In genomic region chr1:160207751-160208150, GRCh38 we compare ENCODE assay signal across 13 cellular contexts. TPM values are rescaled to one million over a fixed set of nuclear protein-coding genes. Genes with fewer than 3 reads are reported as not detected.
DNase-seq lines count a peak whose midpoint lies in the region; ATAC-seq and TF ChIP-seq lines count a peak whose summit lies in the region.
"Had no signal": no experiment of that assay in that cellular context is flagged by ENCODE, and none has a peak within 500 bp of the region (broad histone marks: within the 10 kb centered on the region; RNA-seq: fewer than 3 reads in every experiment).

No MANE protein-coding gene starts in this region.

- CTCF ChIA-PET in CD4-positive, alpha-beta memory T cell (lab: Charles Lee; ENCODE audit: partially characterized antibody) = interaction anchor here (1.1 to 1.9 kb wide), 2 partner anchors 15 to 44 kb away, joined by 4 to 5 read pairs; no protein-coding TSS in a partner anchor

- no peak for ATAC-seq in psoas muscle
- ATAC-seq in HG03354 (IDR thresholded peaks at IDR 0.05; ENCODE audit: poor library complexity, severe bottlenecking, unreplicated experiment) = no peak
- no peak for ATAC-seq in HG03045 (IDR thresholded peaks at IDR 0.05; ENCODE audit: unreplicated experiment)

- H3K27me3 Mint-ChIP-seq in CD4-positive, alpha-beta memory T cell = no peaks in the 10 kb centered on the region

- peaks cover 16% of the 10 kb centered on the region for H3K36me3 ChIP-seq in CD4-positive, alpha-beta memory T cell (ENCODE audit: insufficient read depth, low read length)
- H3K36me3 ChIP-seq in SJSA1 (peaks cover 72% of the 10 kb centered on the region), esophagus squamous epithelium (peaks cover 11 to 55% (median 14%) of the 10 kb centered on the region in 3 donors), psoas muscle (ENCODE audit: insufficient read depth in 1 of 2, low read depth in 1 of 2) (peaks cover 0 to 44% of the 10 kb centered on the region in 2 donors)

- no peak overlapping the region for H3K27ac ChIP-seq in CD4-positive, alpha-beta memory T cell (ENCODE audit: low read depth, low read length)
- H3K27ac ChIP-seq in SJSA1 (peak overlapping the region; percentile 99; the same call in 1 of the 2 replicates), esophagus squamous epithelium (peak overlapping the region in 3 of 4 donors; percentile 57 to 96 (median 66)), psoas muscle (peak overlapping the region; percentile 92)
- H3K27ac ChIP-seq: KMS-11 had no signal

- intact Hi-C loops in CD4-positive, alpha-beta memory T cell (cut with micrococcal nuclease) = loop anchor here (5.0 kb wide), 1 partner anchor 80 kb away; the partner anchor contains the start of gene PEX19
- intact Hi-C loops in esophagus squamous epithelium (cut with DNase I) (loop anchor here (5.0 kb wide), 1 partner anchor 105 kb away; no protein-coding TSS in a partner anchor), psoas muscle (cut with DNase I) (loop anchor here in 1 of 2 donors (5.0 kb wide), 1 partner anchor 110 kb away; the partner anchor contains the start of gene IGSF8)

- H3K27me3 ChIP-seq in CD4-positive, alpha-beta memory T cell (ENCODE audit: insufficient read depth, low read length) = no peaks in the 10 kb centered on the region
- no peaks in the 10 kb centered on the region for H3K27me3 ChIP-seq in SJSA1 (replicated peaks)
- no peaks in the 10 kb centered on the region for H3K27me3 ChIP-seq in esophagus squamous epithelium
- H3K27me3 ChIP-seq in psoas muscle (ENCODE audit: insufficient read depth in 3 of 3, low read length in 2 of 3) = no peaks in the 10 kb centered on the region

- H3K4me3 ChIP-seq in CD4-positive, alpha-beta memory T cell (ENCODE audit: low read length in 2 of 2) = no peak overlapping the region
- no peak overlapping the region for H3K4me3 ChIP-seq in SJSA1
- no peak overlapping the region for H3K4me3 ChIP-seq in esophagus squamous epithelium
- peak overlapping the region; percentile 18 for H3K4me3 ChIP-seq in psoas muscle

- TF ChIP-seq POLR2A in esophagus squamous epithelium (IDR thresholded peaks at IDR 0.05) = no peak

- no peak for DNase-seq in CD4-positive, alpha-beta memory T cell
- DNase-seq in SJSA1 (ENCODE audit: low read depth in 1 of 2, low spot score in 2 of 2) (no peak), esophagus squamous epithelium (lab: John Stamatoyannopoulos, UW) (no peak), psoas muscle (no peak), A172 (ENCODE audit: low spot score) (no peak), UCSD-AML1 (lab: John Stamatoyannopoulos, UW; ENCODE audit: unreplicated experiment) (no peak)
- DNase-seq: DMS79, hippocampal formation, NCI-H2171 treated with DMSO at 0.1 percent for 48 hours, SIG-M5 had no signal

- H3K4me1 ChIP-seq in CD4-positive, alpha-beta memory T cell (ENCODE audit: insufficient read depth, low read length) = peaks cover 30% of the 10 kb centered on the region
- H3K4me1 ChIP-seq in SJSA1 (replicated peaks) (peaks cover 47% of the 10 kb centered on the region), esophagus squamous epithelium (peaks cover 42 to 72% (median 56%) of the 10 kb centered on the region in 3 donors), psoas muscle (peaks cover 48% of the 10 kb centered on the region)

- 40 to 56% methylated on average over 5 of the region's 5 CpGs for WGBS in esophagus squamous epithelium, 2 donors
- 28 to 53% (median 32%) methylated on average over 5 of the region's 5 CpGs for WGBS in psoas muscle, 3 donors

- no peaks in the 10 kb centered on the region for H3K9me3 Mint-ChIP-seq in CD4-positive, alpha-beta memory T cell

- H3K27ac Mint-ChIP-seq in CD4-positive, alpha-beta memory T cell = peak overlapping the region; percentile 62 to 95 (median 88)

- no peak for TF ChIP-seq CTCF in esophagus squamous epithelium (IDR thresholded peaks at IDR 0.05)
- TF ChIP-seq CTCF in psoas muscle (IDR thresholded peaks at IDR 0.05) = no peak

- peaks cover under 1 to 32% of the 10 kb centered on the region in 2 donors for H3K36me3 Mint-ChIP-seq in CD4-positive, alpha-beta memory T cell

- no peaks in the 10 kb centered on the region for H3K9me3 ChIP-seq in CD4-positive, alpha-beta memory T cell (ENCODE audit: control insufficient read depth in 1 of 2, low read length in 2 of 2)
- H3K9me3 ChIP-seq in SJSA1 (replicated peaks) (0 out of 2 replicates have a peak, but pooled peaks cover 9% of the 10 kb centered on the region), esophagus squamous epithelium (no peaks in the 10 kb centered on the region), psoas muscle (no peaks in the 10 kb centered on the region)

- peaks cover 29 to 51% (median 41%) of the 10 kb centered on the region in 4 donors for H3K4me1 Mint-ChIP-seq in CD4-positive, alpha-beta memory T cell

- peak overlapping the region in 2 of 8 donors; percentile 14 to 49 for H3K4me3 Mint-ChIP-seq in CD4-positive, alpha-beta memory T cell

- POLR2A ChIA-PET in CD4-positive, alpha-beta memory T cell (lab: Charles Lee; ENCODE audit: partially characterized antibody) = interaction anchor here (0.6 to 1.6 kb wide), 2 partner anchors 8 to 22 kb away, joined by 3 read pairs; no protein-coding TSS in a partner anchor

RNA-seq across cellular contexts. Expression of gene PEA15, which starts 2.6 kb away (rescaled TPM):
- total RNA-seq in CD4-positive, alpha-beta memory T cell = 10 to 100 TPM; 23.1 to 25.1 TPM
- 10 to 100 TPM in 1 of 2 donors, 1 to 10 TPM in 1; 7.6 to 10.0 TPM for polyA plus RNA-seq in CD4-positive, alpha-beta memory T cell
- 170 and 321 TPM in 2 replicates for total RNA-seq in SJSA1 (2014; rRNA removed; shearing (Covaris generic))
- total RNA-seq in esophagus squamous epithelium = 10 to 100 TPM; 39.1 to 86.0 (median 69.8) TPM
- 100 to 1,000 TPM in 2 of 4 donors, 10 to 100 TPM in 2; 51.2 to 232 (median 95.8) TPM for total RNA-seq in psoas muscle
- 100 to 1,000 TPM in 1 of 3 donors, 10 to 100 TPM in 2; 83.4 to 111 (median 95.9) TPM for polyA plus RNA-seq in psoas muscle
- total RNA-seq in A172 (2014; rRNA removed; shearing (Covaris generic)) = 194 and 307 TPM in 2 replicates

RNA-seq across cellular contexts. Expression of gene CASQ1, which starts 17.4 kb away (rescaled TPM):
- not detected for total RNA-seq in CD4-positive, alpha-beta memory T cell
- not detected for polyA plus RNA-seq in CD4-positive, alpha-beta memory T cell
- not detected in 2 replicates for total RNA-seq in SJSA1 (2014; rRNA removed; shearing (Covaris generic))
- total RNA-seq in esophagus squamous epithelium = under 1 TPM in 1 of 4 donors, not detected in 3; 0.95 TPM
- 100 to 1,000 TPM; 399 to 903 (median 583) TPM for total RNA-seq in psoas muscle
- 100 to 1,000 TPM; 171 to 412 (median 329) TPM for polyA plus RNA-seq in psoas muscle
- 0.22 and 0.60 TPM in 2 replicates for total RNA-seq in A172 (2014; rRNA removed; shearing (Covaris generic))

RNA-seq across cellular contexts. Expression of gene DCAF8, which starts 54.6 kb away (rescaled TPM):
- 100 to 1,000 TPM; 211 to 223 TPM for total RNA-seq in CD4-positive, alpha-beta memory T cell
- 10 to 100 TPM; 57.5 to 67.8 TPM for polyA plus RNA-seq in CD4-positive, alpha-beta memory T cell
- total RNA-seq in SJSA1 (2014; rRNA removed; shearing (Covaris generic)) = 37.5 and 45.8 TPM in 2 replicates
- total RNA-seq in esophagus squamous epithelium = 100 to 1,000 TPM in 1 of 4 donors, 10 to 100 TPM in 3; 54.0 to 139 (median 58.6) TPM
- total RNA-seq in psoas muscle = 100 to 1,000 TPM; 135 to 204 (median 188) TPM
- 100 to 1,000 TPM in 2 of 3 donors, 10 to 100 TPM in 1; 45.4 to 187 (median 106) TPM for polyA plus RNA-seq in psoas muscle
- total RNA-seq in A172 (2014; rRNA removed; shearing (Covaris generic)) = 86.5 and 90.0 TPM in 2 replicates

RNA-seq across cellular contexts. Expression of gene ATP1A4, which starts 56.3 kb away (rescaled TPM):
- not detected for total RNA-seq in CD4-positive, alpha-beta memory T cell
- polyA plus RNA-seq in CD4-positive, alpha-beta memory T cell = not detected
- total RNA-seq in SJSA1 (2014; rRNA removed; shearing (Covaris generic)) = not detected in 2 replicates
- total RNA-seq in esophagus squamous epithelium (1 to 10 TPM in 1 of 4 donors, under 1 TPM in 1, not detected in 2; 0.19 to 1.8 TPM), psoas muscle (1 to 10 TPM in 1 of 4 donors, under 1 TPM in 3; 0.07 to 2.0 (median 0.38) TPM)
- polyA plus RNA-seq in psoas muscle = 1 to 10 TPM in 1 of 3 donors, under 1 TPM in 2; 0.03 to 1.3 (median 0.13) TPM
- not detected in 2 replicates for total RNA-seq in A172 (2014; rRNA removed; shearing (Covaris generic))

Comparison
In these comparisons a context has a peak if more than half of its experiments do, and no peak if none do; other contexts are left out.
1. RNA of gene CASQ1, which starts 17.4 kb away (total RNA-seq): 399 to 903 TPM in psoas muscle; 0.22 to 0.60 TPM in A172, 0.95 TPM in esophagus squamous epithelium, not detected in CD4-positive, alpha-beta memory T cell and not detected in SJSA1; every median in the first group is over 100 times any median in the second.